11 cellular contexts compared by ENCODE assay signal in the genomic region with DNA sequence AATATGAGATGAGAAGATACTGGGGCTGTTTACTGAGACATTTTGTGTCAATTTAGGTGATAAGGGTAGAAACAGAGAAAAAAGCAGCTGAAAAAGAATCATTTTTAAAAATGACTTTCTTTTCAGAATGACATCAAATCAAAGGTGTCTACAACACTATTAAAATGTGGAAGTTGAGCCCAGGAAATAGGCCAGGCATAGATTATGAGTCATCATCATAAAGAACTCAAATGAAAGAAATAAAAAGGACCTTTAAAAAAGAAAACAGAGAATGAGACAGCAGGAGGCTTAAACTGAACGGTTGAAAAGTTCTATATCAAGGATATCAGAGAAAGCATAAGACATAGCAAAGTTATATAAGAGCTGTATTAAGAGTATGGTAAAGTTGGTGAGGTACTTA.
"Had no signal": no experiment of that assay in that cellular context is flagged by ENCODE, and none has a peak within 500 bp of the region (broad histone marks: within the 10 kb centered on the region; RNA-seq: fewer than 3 reads in every experiment).

No MANE protein-coding gene starts in this region.

- ATAC-seq: HCT116, HepG2 had no signal

- H3K9me3 ChIP-seq: HAP-1 had no signal

- H2AFZ ChIP-seq: GM23248 had no signal

- H3K4me3 ChIP-seq: GM23248, HAP-1 had no signal

- H3K4me2 ChIP-seq: KMS-11 had no signal

- FAIRE-seq: HepG2 had no signal

- H3K36me3 ChIP-seq: HAP-1 had no signal

- H3K27ac ChIP-seq: GM23248, HL-60, KMS-11 had no signal

- DNase-seq: GM23248, GOT3, H7, HFFc6, Karpas-422, KBM-7 had no signal

- H3K9ac ChIP-seq: GM23248, KMS-11 had no signal
